Comparison of ENCODE assay signal across 8 cellular contexts in the genomic region with DNA sequence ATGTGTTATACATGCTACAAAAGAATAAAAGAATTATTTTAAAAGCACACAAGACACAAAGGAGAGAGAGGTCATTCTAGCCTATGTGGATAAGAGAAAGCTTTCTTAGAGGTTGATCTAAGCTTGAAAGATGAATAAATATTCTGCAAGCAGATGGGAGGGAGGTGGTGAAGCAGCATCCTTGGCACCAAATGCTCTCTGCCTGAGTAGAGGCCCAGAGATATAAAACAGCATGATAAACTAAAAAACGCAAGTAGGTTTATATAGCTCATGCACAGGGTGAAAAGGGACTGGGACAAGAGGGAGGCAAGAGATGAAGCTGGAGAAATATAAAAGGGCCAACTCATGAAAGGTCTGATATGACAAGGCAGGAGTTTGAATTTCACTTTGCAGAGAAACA.
"Had no signal": no experiment of that assay in that cellular context is flagged by ENCODE, and none has a peak within 500 bp of the region (broad histone marks: within the 10 kb centered on the region; RNA-seq: fewer than 3 reads in every experiment).

No MANE protein-coding gene starts in this region.

- H3K4me3 Mint-ChIP-seq: GM23338, H9 had no signal

- DNase-seq: H9, HCEC 1CT, KG1 had no signal

- H3K4me3 ChIP-seq: GM23338, K562 had no signal

- FAIRE-seq: H1, H54, HTR-8/SVneo, K562 had no signal

- H3K27ac Mint-ChIP-seq: GM23338 had no signal

- ATAC-seq: GM23338, K562 had no signal
